ENCODE assay signal across 33 cellular contexts in genomic region chr12:87001102-87001501, GRCh38.
"Had no signal": no experiment of that assay in that cellular context is flagged by ENCODE, and none has a peak within 500 bp of the region (broad histone marks: within the 10 kb centered on the region; RNA-seq: fewer than 3 reads in every experiment).

No MANE protein-coding gene starts in this region.

- DNase-seq: activated effector memory CD4-positive, alpha-beta T cell treated with anti-CD3 and anti-CD28 coated beads, Interleukin-2, amount 50 U/mL, for 16 hours; activated effector memory CD4-positive, alpha-beta T cell treated with Interleukin-2 at 50 U/mL for 16 hours; activated gamma-delta T cell; activated gamma-delta T cell treated with Interleukin-2 at 50 U/mL for 16 hours; activated naive CD4-positive, alpha-beta T cell; activated naive CD4-positive, alpha-beta T cell treated with anti-CD3 and anti-CD28 coated beads for 36 hours; activated naive CD4-positive, alpha-beta T cell treated with anti-CD3 and anti-CD28 coated beads, Interleukin-2, amount 10 ng/mL, durations not matched to agents 7 days and 5 days; activated naive CD4-positive, alpha-beta T cell treated with anti-CD3 and anti-CD28 coated beads, Interleukin-2, amount 50 U/mL, for 16 hours; activated naive CD4-positive, alpha-beta T cell treated with Interleukin-2 at 50 U/mL for 16 hours; activated naive CD8-positive, alpha-beta T cell treated with anti-CD3 and anti-CD28 coated beads for 36 hours; activated naive CD8-positive, alpha-beta T cell treated with anti-CD3 and anti-CD28 coated beads, Interleukin-2, amount 10 ng/mL, durations not matched to agents 7 days and 5 days; activated naive CD8-positive, alpha-beta T cell treated with anti-CD3 and anti-CD28 coated beads, Interleukin-2, amount 50 U/mL, for 24 hours; activated T-cell treated with anti-CD3 and anti-CD28 coated beads, Interleukin-2, amount 50 U/mL, for 24 hours; activated T-cell treated with anti-CD3 and anti-CD28 coated beads, Interleukin-2, amount 50 U/mL, for 4 hours; activated T-cell treated with anti-CD3 and anti-CD28 coated beads, Interleukin-2, amount 50 U/mL, for 48 hours; activated T-cell treated with anti-CD3 and anti-CD28 coated beads, Interleukin-2, amount 50 U/mL, for 72 hours; adrenal gland; amniotic stem cell; amygdala; anterior cingulate cortex; aorta; body of pancreas; brain microvascular endothelial cell; caudate nucleus; central memory CD4-positive, alpha-beta T cell; cerebellar nuclear complex had no signal

- ATAC-seq: activated naive CD4-positive, alpha-beta T cell treated with anti-CD3 and anti-CD28 coated beads, Interleukin-2, amount 50 U/mL, for 72 hours; activated naive CD8-positive, alpha-beta T cell treated with anti-CD3 and anti-CD28 coated beads, Interleukin-2, amount 50 U/mL, for 24 hours; activated T-cell treated with anti-CD3 and anti-CD28 coated beads, Interleukin-2, amount 50 U/mL, for 4 hours; activated T-cell treated with anti-CD3 and anti-CD28 coated beads, Interleukin-2, amount 50 U/mL, for 72 hours; activated T-helper 17 cell treated with anti-CD3 and anti-CD28 coated beads, Interleukin-2, amount 50 U/mL, for 72 hours; body of pancreas had no signal

- H3K27ac ChIP-seq: adrenal gland, ascending aorta, body of pancreas, brain microvascular endothelial cell, breast epithelium, cardiac muscle cell had no signal

- H3K9me3 ChIP-seq: adrenal gland, ascending aorta, body of pancreas had no signal

- H3K36me3 ChIP-seq: adrenal gland, ascending aorta, brain microvascular endothelial cell, breast epithelium, cardiac muscle cell had no signal

- H3K4me3 ChIP-seq: adrenal gland, ascending aorta, body of pancreas, breast epithelium, cardiac muscle cell had no signal

- FAIRE-seq: astrocyte, bronchial epithelial cell had no signal

- H3K27me3 ChIP-seq: adrenal gland, ascending aorta, body of pancreas, brain microvascular endothelial cell, breast epithelium, cardiac muscle cell had no signal

- H3K4me1 ChIP-seq: adrenal gland, ascending aorta, body of pancreas, breast epithelium had no signal
